Comparison of ENCODE assay signal across 23 cellular contexts in the genomic region with DNA sequence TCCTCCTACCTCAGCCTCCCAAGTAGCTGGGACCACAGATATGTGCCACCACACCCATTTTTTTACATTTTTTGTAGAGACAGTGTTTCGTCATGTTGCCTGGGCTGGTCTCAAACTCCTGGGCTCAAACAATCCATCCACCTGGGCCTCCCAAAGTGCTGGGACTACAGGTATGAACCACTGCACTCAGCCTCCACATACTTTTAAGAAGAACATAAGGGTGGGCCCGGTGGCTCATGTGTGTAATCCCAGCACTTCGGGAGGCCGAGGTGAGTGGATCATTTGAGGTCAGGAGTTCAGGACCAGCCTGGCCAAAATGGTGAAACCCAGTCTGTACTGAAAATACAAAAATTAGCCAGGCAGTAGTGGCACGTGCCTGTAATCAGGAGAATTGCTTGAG. TPM values are rescaled to one million over a fixed set of nuclear protein-coding genes. Genes with fewer than 3 reads are reported as not detected.
DNase-seq lines count a peak whose midpoint lies in the region; TF ChIP-seq lines count a peak whose summit lies in the region.
"Had no signal": no experiment of that assay in that cellular context is flagged by ENCODE, and none has a peak within 500 bp of the region (broad histone marks: within the 10 kb centered on the region; RNA-seq: fewer than 3 reads in every experiment).

No MANE protein-coding gene starts in this region.

- H3K36me3 ChIP-seq in esophagus muscularis mucosa: no peaks in the 10 kb centered on the region
- H3K36me3 ChIP-seq: BE2C, BLaER1 had no signal

- H3K27me3 ChIP-seq in esophagus muscularis mucosa: no peaks in the 10 kb centered on the region
- H3K27me3 ChIP-seq: BE2C, BLaER1 had no signal

- peaks cover 7% of the 10 kb centered on the region for H3K36me3 Mint-ChIP-seq in glutamatergic neuron (ENCODE audit: unreplicated experiment)
- peaks cover 15% of the 10 kb centered on the region for H3K36me3 Mint-ChIP-seq in activated CD4-positive, alpha-beta memory T cell treated with anti-CD3 and anti-CD28 coated beads, Interleukin-2, amount 10 ng/mL, durations not matched to agents 7 days and 5 days (ENCODE audit: low read depth)
- H3K36me3 Mint-ChIP-seq: CD14-positive monocyte had no signal

- POLR2A ChIA-PET in activated CD4-positive, alpha-beta memory T cell treated with anti-CD3 and anti-CD28 coated beads, Interleukin-2, amount 10 ng/mL, durations not matched to agents 7 days and 5 days (lab: Charles Lee): no interaction called here

- no peaks in the 10 kb centered on the region for H3K4me1 ChIP-seq in esophagus muscularis mucosa
- H3K4me1 ChIP-seq: BE2C had no signal

- CTCF ChIA-PET in activated CD4-positive, alpha-beta memory T cell treated with anti-CD3 and anti-CD28 coated beads, Interleukin-2, amount 10 ng/mL, durations not matched to agents 7 days and 5 days (lab: Charles Lee): no interaction called here

- peaks cover 0 to 41% (median 18%) of the 10 kb centered on the region in 4 donors for H3K9me3 ChIP-seq in esophagus muscularis mucosa
- H3K9me3 ChIP-seq: BE2C had no signal

- H3K27me3 Mint-ChIP-seq in glutamatergic neuron (ENCODE audit: unreplicated experiment): peaks cover 2% of the 10 kb centered on the region
- no peaks in the 10 kb centered on the region for H3K27me3 Mint-ChIP-seq in activated CD4-positive, alpha-beta memory T cell treated with anti-CD3 and anti-CD28 coated beads, Interleukin-2, amount 10 ng/mL, durations not matched to agents 7 days and 5 days
- H3K27me3 Mint-ChIP-seq: CD4-positive, alpha-beta memory T cell; CD8-positive, alpha-beta memory T cell had no signal

- intact Hi-C loops in esophagus muscularis mucosa (cut with DNase I) (no loop called here), posterior vena cava (cut with DNase I) (no loop called here)

- 79% methylated on average over 5 of the region's 5 CpGs for WGBS in esophagus muscularis mucosa

- no peak overlapping the region for H3K27ac Mint-ChIP-seq in glutamatergic neuron (ENCODE audit: unreplicated experiment)
- no peak overlapping the region for H3K27ac Mint-ChIP-seq in activated CD4-positive, alpha-beta memory T cell treated with anti-CD3 and anti-CD28 coated beads, Interleukin-2, amount 10 ng/mL, durations not matched to agents 7 days and 5 days
- H3K27ac Mint-ChIP-seq: CD14-positive monocyte; CD4-positive, CD25-positive, alpha-beta regulatory T cell had no signal

- H3K4me3 ChIP-seq in esophagus muscularis mucosa: no peak overlapping the region
- H3K4me3 ChIP-seq: BLaER1 had no signal

- no peaks in the 10 kb centered on the region for H3K4me1 Mint-ChIP-seq in glutamatergic neuron (ENCODE audit: low read depth, unreplicated experiment)
- H3K4me1 Mint-ChIP-seq in activated CD4-positive, alpha-beta memory T cell treated with anti-CD3 and anti-CD28 coated beads, Interleukin-2, amount 10 ng/mL, durations not matched to agents 7 days and 5 days: no peaks in the 10 kb centered on the region
- H3K4me1 Mint-ChIP-seq: CD14-positive monocyte; CD4-positive, CD25-positive, alpha-beta regulatory T cell; CD8-positive, alpha-beta memory T cell had no signal

- no peak for TF ChIP-seq POLR2A in esophagus muscularis mucosa (IDR thresholded peaks at IDR 0.05; ENCODE audit: low read depth)

- no peak for TF ChIP-seq CTCF in esophagus muscularis mucosa (IDR thresholded peaks at IDR 0.05)
- TF ChIP-seq CTCF in glutamatergic neuron (IDR thresholded peaks at IDR 0.05; ENCODE audit: partially characterized antibody, unreplicated experiment): no peak

- no peak for TF ChIP-seq EP300 in esophagus muscularis mucosa (IDR thresholded peaks at IDR 0.05)

- no peak overlapping the region for H3K4me3 Mint-ChIP-seq in glutamatergic neuron (ENCODE audit: unreplicated experiment)
- H3K4me3 Mint-ChIP-seq in activated CD4-positive, alpha-beta memory T cell treated with anti-CD3 and anti-CD28 coated beads, Interleukin-2, amount 10 ng/mL, durations not matched to agents 7 days and 5 days: no peak overlapping the region
- H3K4me3 Mint-ChIP-seq: CD14-positive monocyte; CD4-positive, alpha-beta memory T cell; CD4-positive, CD25-positive, alpha-beta regulatory T cell; CD8-positive, alpha-beta memory T cell had no signal

- DNase-seq in esophagus muscularis mucosa (ENCODE audit: extremely low spot score) (peak; percentile 85), glutamatergic neuron (peak; percentile 6), posterior vena cava (ENCODE audit: low spot score) (peak; percentile 36), NCI-H82 (lab: John Stamatoyannopoulos, UW) (no peak)
- DNase-seq in effector CD8-positive, alpha-beta T cell (lab: John Stamatoyannopoulos, UW): no peak
- no peak for DNase-seq in activated CD4-positive, alpha-beta memory T cell treated with anti-CD3 and anti-CD28 coated beads, Interleukin-2, amount 10 ng/mL, durations not matched to agents 7 days and 5 days
- DNase-seq: 8988T; ACHN; BE2C; C1 segment of cervical spinal cord; CD4-positive, alpha-beta memory T cell; CD4-positive, CD25-positive, alpha-beta regulatory T cell; CD8-positive, alpha-beta memory T cell; COR-L47; DMS 273 treated with DMSO at 0.1 percent for 48 hours; DMS153; DMS53; DMS79; DND-41; EL; GF-D8 had no signal

- H3K27ac ChIP-seq in esophagus muscularis mucosa (replicated peaks in 1 of 4): no peak overlapping the region
- H3K27ac ChIP-seq: BLaER1 had no signal

- peaks cover 2% of the 10 kb centered on the region for H3K9me3 Mint-ChIP-seq in glutamatergic neuron (ENCODE audit: unreplicated experiment)
- peaks cover 2% of the 10 kb centered on the region for H3K9me3 Mint-ChIP-seq in activated CD4-positive, alpha-beta memory T cell treated with anti-CD3 and anti-CD28 coated beads, Interleukin-2, amount 10 ng/mL, durations not matched to agents 7 days and 5 days

RNA-seq across cellular contexts. Expression of gene MXD4, which starts 51.5 kb away (rescaled TPM):
- total RNA-seq in esophagus muscularis mucosa (10 to 100 TPM; 38.8 to 86.4 (median 59.2) TPM), glutamatergic neuron (ENCODE audit: unreplicated experiment) (143 TPM), posterior vena cava (10 to 100 TPM; 43.6 to 43.7 TPM)
- 10 to 100 TPM; 26.9 to 29.6 TPM for total RNA-seq in activated CD4-positive, alpha-beta memory T cell treated with anti-CD3 and anti-CD28 coated beads, Interleukin-2, amount 10 ng/mL, durations not matched to agents 7 days and 5 days

Comparison
In these comparisons a context has a peak if more than half of its experiments do, and no peak if none do; other contexts are left out.
1. DNase-seq: peak in esophagus muscularis mucosa (single experiment), glutamatergic neuron (single experiment) and posterior vena cava (single experiment); none in effector CD8-positive, alpha-beta T cell (single experiment), NCI-H82 (single experiment) and activated CD4-positive, alpha-beta memory T cell treated with anti-CD3 and anti-CD28 coated beads, Interleukin-2, amount 10 ng/mL, durations not matched to agents 7 days and 5 days (single experiment).